In the genomic region with DNA sequence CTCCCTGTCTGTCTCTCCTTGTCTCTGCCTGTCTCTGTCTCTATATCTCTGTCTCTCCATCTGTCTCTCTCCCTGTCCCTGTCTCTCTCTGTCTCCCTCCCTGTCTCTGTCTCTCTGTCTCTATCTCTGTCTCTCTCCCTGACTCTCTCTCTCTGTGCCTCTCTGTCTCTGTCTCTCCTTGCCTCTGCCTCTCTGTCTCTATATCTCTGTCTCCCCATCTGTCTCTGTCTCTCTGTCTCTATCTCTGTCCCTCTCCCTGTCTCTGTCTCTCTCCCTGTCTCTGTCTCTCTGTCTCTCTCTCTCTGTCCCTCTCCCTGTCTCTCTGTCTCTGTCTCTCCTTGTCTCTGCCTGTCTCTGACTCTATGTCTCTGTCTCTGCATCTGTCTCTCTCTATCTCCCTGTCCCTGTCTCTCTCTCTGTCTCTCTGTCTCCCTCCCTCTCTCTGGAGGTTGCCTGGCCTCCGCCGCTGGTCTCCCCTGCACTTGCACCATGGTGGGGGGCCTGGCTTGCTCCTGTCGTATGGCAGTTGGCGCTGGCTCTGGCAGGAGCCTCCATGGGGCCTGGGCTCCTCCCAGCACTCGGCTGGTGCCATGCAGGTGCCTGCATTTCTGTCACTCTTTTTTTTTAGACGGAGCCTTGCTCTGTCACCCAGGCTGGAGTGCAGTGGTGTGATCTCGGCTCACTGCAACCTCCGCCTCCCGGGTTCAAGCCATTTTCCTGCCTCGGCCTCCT, we compare ENCODE assay signal across 13 cellular contexts. TPM values are rescaled to one million over a fixed set of nuclear protein-coding genes. Genes with fewer than 3 reads are reported as not detected.
"Had no signal": no experiment of that assay in that cellular context is flagged by ENCODE, and none has a peak within 500 bp of the region (broad histone marks: within the 10 kb centered on the region; RNA-seq: fewer than 3 reads in every experiment).

No MANE protein-coding gene starts in this region.

- H3K4me1 Mint-ChIP-seq: immature natural killer cell had no signal

- DNase-seq: activated CD4-positive, alpha-beta T cell treated with anti-CD3 and anti-CD28 coated beads for 48 hours; activated CD8-positive, alpha-beta T cell treated with anti-CD3 and anti-CD28 coated beads, Interleukin-2, amount 10 ng/mL, durations not matched to agents 7 days and 5 days; activated naive CD4-positive, alpha-beta T cell treated with anti-CD3 and anti-CD28 coated beads, Interleukin-2, amount 50 U/mL, for 16 hours; immature natural killer cell; left cardiac atrium; naive thymus-derived CD8-positive, alpha-beta T cell; stimulated activated CD4-positive, alpha-beta T cell treated with anti-CD3 and anti-CD28 coated beads, Interleukin-15, amount 100 ng/mL, for 24 hours; stimulated activated CD4-positive, alpha-beta T cell treated with anti-CD3 and anti-CD28 coated beads, Interleukin-4, amount 100 ng/mL, for 24 hours had no signal

- H3K27ac Mint-ChIP-seq: activated CD8-positive, alpha-beta T cell treated with anti-CD3 and anti-CD28 coated beads, Interleukin-2, amount 10 ng/mL, durations not matched to agents 7 days and 5 days; activated T-helper 2 cell treated with anti-CD3 and anti-CD28 coated beads, Interferon-gamma antibody, Interleukin-2, Interleukin-4, amounts not matched to agents 10 μg/mL and 5 μg/mL and 100 μg/mL, durations not matched to agents 14 hours and 24 hours and 36 hours; T-helper 1 cell treated with Interleukin-12 subunit alpha and Interleukin-12 subunit beta and Interleukin-4 antibody, amounts not matched to agents 30 μg/mL and 1 μg/mL, for 36 hours; WTC11 had no signal

- H3K36me3 Mint-ChIP-seq: naive thymus-derived CD8-positive, alpha-beta T cell; WTC11 had no signal

- H3K4me3 Mint-ChIP-seq: activated CD8-positive, alpha-beta T cell treated with anti-CD3 and anti-CD28 coated beads, Interleukin-2, amount 10 ng/mL, durations not matched to agents 7 days and 5 days; central memory CD8-positive, alpha-beta T cell; naive thymus-derived CD8-positive, alpha-beta T cell; T-helper 1 cell treated with Interleukin-12 subunit alpha and Interleukin-12 subunit beta and Interleukin-4 antibody, amounts not matched to agents 30 μg/mL and 1 μg/mL, for 36 hours; WTC11 had no signal

- ATAC-seq: activated CD8-positive, alpha-beta T cell treated with anti-CD3 and anti-CD28 coated beads, Interleukin-2, amount 10 ng/mL, durations not matched to agents 7 days and 5 days; left cardiac atrium; naive thymus-derived CD8-positive, alpha-beta T cell; SK-N-SH treated with all-trans-retinoic acid at 6 μM for 48 hours had no signal

- H3K9me3 Mint-ChIP-seq: activated T-helper 2 cell treated with anti-CD3 and anti-CD28 coated beads, Interferon-gamma antibody, Interleukin-2, Interleukin-4, amounts not matched to agents 10 μg/mL and 5 μg/mL and 100 μg/mL, durations not matched to agents 14 hours and 24 hours and 36 hours; central memory CD8-positive, alpha-beta T cell; immature natural killer cell; naive thymus-derived CD8-positive, alpha-beta T cell; T-helper 1 cell treated with Interleukin-12 subunit alpha and Interleukin-12 subunit beta and Interleukin-4 antibody, amounts not matched to agents 30 μg/mL and 1 μg/mL, for 36 hours; WTC11 had no signal

RNA-seq across cellular contexts. Expression of gene MMP17, which starts 28.3 kb away (rescaled TPM):
- total RNA-seq: activated CD8-positive, alpha-beta T cell treated with anti-CD3 and anti-CD28 coated beads, Interleukin-2, amount 10 ng/mL, durations not matched to agents 7 days and 5 days had no signal
